8 cellular contexts compared by ENCODE assay signal in the genomic region with DNA sequence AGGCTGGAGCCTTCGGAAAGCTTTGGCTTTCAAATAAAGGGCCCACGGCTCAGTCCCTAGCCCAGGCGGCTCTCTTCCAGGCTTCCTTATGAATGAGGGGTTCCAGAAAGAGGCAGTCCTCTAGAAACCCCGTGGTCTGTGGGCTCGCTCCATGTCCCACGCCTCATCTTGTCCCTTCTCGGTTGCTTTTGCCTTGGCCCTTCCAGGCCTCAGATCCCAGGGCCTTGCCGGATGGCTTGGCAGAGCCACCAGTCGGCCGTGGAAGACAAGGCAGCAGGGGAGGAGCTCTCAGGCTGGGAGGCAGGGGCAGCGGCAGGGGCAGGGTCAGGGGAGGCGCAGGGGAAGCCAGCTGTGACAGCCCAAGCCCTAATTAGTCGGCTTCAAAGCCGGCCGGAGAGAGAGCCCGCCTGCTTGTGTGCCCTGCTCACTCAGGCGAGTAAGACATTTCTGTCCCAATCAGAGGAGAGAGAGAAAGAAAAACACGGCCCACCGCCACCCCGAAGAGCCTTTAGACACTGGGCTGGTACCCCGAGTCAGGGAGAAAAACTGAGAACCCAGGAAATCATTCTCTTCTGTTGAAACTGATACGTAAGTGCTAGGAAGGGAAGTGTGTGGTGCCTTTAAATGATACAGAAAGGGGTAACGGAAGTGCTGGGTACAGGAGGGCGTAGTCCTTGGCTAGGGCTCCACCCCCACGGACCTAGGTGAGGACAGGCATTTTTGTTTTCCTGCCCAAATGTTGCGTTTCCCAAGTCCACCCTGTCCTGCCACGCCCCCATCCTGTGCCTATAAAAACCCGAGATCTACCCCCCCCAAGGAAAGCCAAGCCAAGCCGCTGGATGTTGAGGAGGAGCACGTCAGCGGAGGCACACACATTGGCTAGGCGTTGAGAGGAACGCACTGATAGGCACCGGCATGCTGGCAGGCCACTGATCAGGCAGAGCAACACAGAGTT. TPM values are rescaled to one million over a fixed set of nuclear protein-coding genes. Genes with fewer than 3 reads are reported as not detected.
DNase-seq lines count a peak whose midpoint lies in the region; ATAC-seq, FAIRE-seq and TF ChIP-seq lines count a peak whose summit lies in the region.

No MANE protein-coding gene starts in this region.

- no peaks in the 10 kb centered on the region for H3K4me1 Mint-ChIP-seq in Calu3 (ENCODE audit: low read depth, unreplicated experiment)

- peak overlapping the region; percentile 60 for H2AFZ ChIP-seq in OCI-LY7 (ENCODE audit: low read length)
- no peak overlapping the region for H2AFZ ChIP-seq in trophoblast cell (ENCODE audit: insufficient read depth, low read length, poor library complexity)

- peak; percentile 53 for DNase-seq in GM18507 (ENCODE audit: extremely low spot score, insufficient read length, low read depth)
- DNase-seq in OCI-LY7 (ENCODE audit: low spot score): peak; percentile 82
- DNase-seq in Right ventricle myocardium inferior (ENCODE audit: missing footprints): peak; percentile 76
- DNase-seq in trophoblast cell: no peak
- no peak for DNase-seq in transverse colon
- no peak for DNase-seq in omental fat pad (ENCODE audit: low spot score)
- no peak for DNase-seq in Calu3

- H3K14ac ChIP-seq in trophoblast cell (ENCODE audit: low read length): no peak overlapping the region

- peak overlapping the region; percentile 28 for H4K91ac ChIP-seq in trophoblast cell (ENCODE audit: low read depth, low read length)

- H3K9me3 Mint-ChIP-seq in Calu3 (ENCODE audit: low read depth, unreplicated experiment): no peaks in the 10 kb centered on the region

- TF ChIP-seq EP300 in transverse colon (IDR thresholded peaks at IDR 0.05; ENCODE audit: low read depth): no peak

- no peak overlapping the region for H3K4ac ChIP-seq in trophoblast cell (ENCODE audit: low read depth, low read length)

- TF ChIP-seq CTCF in OCI-LY7 (conservative IDR thresholded peaks at IDR 0.05; ENCODE audit: low read length): no peak
- TF ChIP-seq CTCF in transverse colon (IDR thresholded peaks at IDR 0.05): no peak
- no peak for TF ChIP-seq CTCF in omental fat pad (IDR thresholded peaks at IDR 0.05)
- no peak for TF ChIP-seq CTCF in Calu3 (IDR thresholded peaks at IDR 0.05; ENCODE audit: unreplicated experiment)

- H3K4me1 ChIP-seq in OCI-LY7 (ENCODE audit: insufficient read depth, low read length, poor library complexity, severe bottlenecking): peaks cover 21% of the 10 kb centered on the region
- peaks cover 2 to 6% of the 10 kb centered on the region in 2 experiments for H3K4me1 ChIP-seq in trophoblast cell (ENCODE audit: control insufficient read depth in 1 of 2, insufficient read depth in 2 of 2, low read length in 2 of 2)
- no peaks in the 10 kb centered on the region for H3K4me1 ChIP-seq in transverse colon

- H3K27me3 ChIP-seq in trophoblast cell (ENCODE audit: insufficient read depth, low read length): no peaks in the 10 kb centered on the region
- H3K27me3 ChIP-seq in transverse colon: no peaks in the 10 kb centered on the region

- H2BK120ac ChIP-seq in trophoblast cell (ENCODE audit: insufficient read depth, low read length, poor library complexity): peak overlapping the region; percentile 18

- H2AK5ac ChIP-seq in trophoblast cell (ENCODE audit: low read length): no peak overlapping the region

- FAIRE-seq in GM18507 (lab: Jason Lieb, UNC): peak; percentile 82

- peak overlapping the region; percentile 10 for H4K8ac ChIP-seq in trophoblast cell (ENCODE audit: low read depth, low read length)

- H3K4me2 ChIP-seq in OCI-LY7 (ENCODE audit: low read length) (peak overlapping the region; percentile 68), trophoblast cell (ENCODE audit: low read length) (no peak overlapping the region)

- no peaks in the 10 kb centered on the region for H3K9me3 ChIP-seq in OCI-LY7 (ENCODE audit: low read length)
- H3K9me3 ChIP-seq in trophoblast cell (ENCODE audit: insufficient read depth, low read depth, low read length): no peaks in the 10 kb centered on the region
- H3K9me3 ChIP-seq in transverse colon: no peaks in the 10 kb centered on the region

- no peak for TF ChIP-seq POLR2A in transverse colon (IDR thresholded peaks at IDR 0.05)

- intact Hi-C loops in OCI-LY7 (cut with micrococcal nuclease; ENCODE audit: unreplicated experiment): no loop called here
- intact Hi-C loops in Right ventricle myocardium inferior (cut with DNase I): no loop called here
- intact Hi-C loops in transverse colon (cut with DNase I; ENCODE audit: low total_unique reads): no loop called here
- intact Hi-C loops in Calu3 (cut with micrococcal nuclease; ENCODE audit: unreplicated experiment): no loop called here

- POLR2A ChIA-PET in OCI-LY7 (lab: Charles Lee): interaction anchor here (0.6 kb wide), 1 partner anchor 89 kb away, joined by 3 read pairs; no protein-coding TSS in a partner anchor

- H3K27ac ChIP-seq in OCI-LY7 (ENCODE audit: low read depth, low read length, poor library complexity, severe bottlenecking): peak overlapping the region; percentile 73
- no peak overlapping the region for H3K27ac ChIP-seq in trophoblast cell (ENCODE audit: low read depth, low read length)
- H3K27ac ChIP-seq in transverse colon: no peak overlapping the region

- H3K18ac ChIP-seq in trophoblast cell (ENCODE audit: low read length): no peak overlapping the region

- peak overlapping the region; percentile 4 for H2BK12ac ChIP-seq in trophoblast cell (ENCODE audit: low read length)

- no peaks in the 10 kb centered on the region for H3K79me1 ChIP-seq in trophoblast cell (ENCODE audit: low read length)

- H4K12ac ChIP-seq in trophoblast cell (ENCODE audit: low read depth, low read length): no peak overlapping the region

- BruUV-seq in OCI-LY7 (replicated peaks; lab: Mats Ljungman, UMichigan) (no TSS peak), Calu3 (replicated peaks; lab: Mats Ljungman, UMichigan) (no TSS peak)

- no peaks in the 10 kb centered on the region for H3K36me3 Mint-ChIP-seq in Calu3 (ENCODE audit: insufficient read depth, unreplicated experiment)

- no peak overlapping the region for H3K27ac Mint-ChIP-seq in Calu3 (ENCODE audit: unreplicated experiment)

- CTCF ChIA-PET in OCI-LY7 (lab: Charles Lee; ENCODE audit: unreplicated experiment): interaction anchor here (1.1 kb wide), 1 partner anchor 95 kb away, joined by 3 read pairs; no protein-coding TSS in a partner anchor
- CTCF ChIA-PET in Calu3 (lab: Charles Lee): interaction anchor here (0.5 kb wide), 1 partner anchor 17 kb away, joined by 5 read pairs; no protein-coding TSS in a partner anchor

- peak overlapping the region; percentile 51 for H3K4me3 ChIP-seq in OCI-LY7 (ENCODE audit: low read depth, low read length, poor library complexity, severe bottlenecking)
- no peak overlapping the region for H3K4me3 ChIP-seq in trophoblast cell (ENCODE audit: low read depth, low read length)
- H3K4me3 ChIP-seq in transverse colon: no peak overlapping the region

- H3K9ac ChIP-seq in trophoblast cell (ENCODE audit: low read length): no peak overlapping the region

- ATAC-seq in Right ventricle myocardium inferior: peak; percentile 78
- no peak for ATAC-seq in GM21737 (IDR thresholded peaks at IDR 0.05; ENCODE audit: unreplicated experiment)
- no peak for ATAC-seq in omental fat pad (ENCODE audit: low FRiP score)

- H3K36me3 ChIP-seq in OCI-LY7 (ENCODE audit: insufficient read depth, low read length): no peaks in the 10 kb centered on the region
- H3K36me3 ChIP-seq in trophoblast cell (ENCODE audit: control insufficient read depth in 1 of 2, insufficient read depth in 2 of 2, low read length in 2 of 2): no peaks in the 10 kb centered on the region
- no peaks in the 10 kb centered on the region for H3K36me3 ChIP-seq in transverse colon

- no peaks in the 10 kb centered on the region for H3K9me2 ChIP-seq in OCI-LY7 (ENCODE audit: insufficient read depth, low read length)

- WGBS in trophoblast cell (ENCODE audit: extremely low coverage, insufficient coverage, insufficient read length): no CpG with 5 or more reads among the region's 34 CpGs
- 13 to 73% methylated on average over 6 to 34 of the region's 34 CpGs for WGBS in transverse colon (ENCODE audit: low coverage in 1 of 2), 2 donors

- H2BK5ac ChIP-seq in trophoblast cell (ENCODE audit: low read depth, low read length, poor library complexity): no peak overlapping the region

- H3K27me3 Mint-ChIP-seq in Calu3 (ENCODE audit: unreplicated experiment): peaks cover 14% of the 10 kb centered on the region

- H3K4me3 Mint-ChIP-seq in Calu3 (ENCODE audit: low read depth, unreplicated experiment): no peak overlapping the region

- no peak overlapping the region for H3K23ac ChIP-seq in trophoblast cell (ENCODE audit: low read length)

- H3K79me2 ChIP-seq in OCI-LY7 (ENCODE audit: insufficient read depth, low read depth, low read length) (no peaks in the 10 kb centered on the region), trophoblast cell (ENCODE audit: control insufficient read depth, insufficient read depth, low read length, poor library complexity) (no peaks in the 10 kb centered on the region)

- in situ Hi-C loops in transverse colon (cut with MboI; ENCODE audit: low pct_ligation_motif_present in 1 of 4, low pct_unique_long_range_greater_than_20kb in 1 of 4, low sequenced_read_pairs in 3 of 4): loop anchor here in 3 of 4 donors (25.0 kb wide), 1 partner anchor 91 kb away; no protein-coding TSS in a partner anchor

- H4K20me1 ChIP-seq in OCI-LY7 (ENCODE audit: insufficient read depth, low read length): no peaks in the 10 kb centered on the region

RNA-seq across cellular contexts. Expression of a gene that starts 27.8 kb away (rescaled TPM):
- 0.03 and 0.41 TPM in 2 replicates for total RNA-seq in OCI-LY7 (2014; rRNA removed; shearing (Covaris generic))
- total RNA-seq in OCI-LY7 (2022): 5.1 and 5.5 TPM in 2 replicates
- total RNA-seq in Right ventricle myocardium inferior: 0.11 TPM
- polyA plus RNA-seq in trophoblast cell (2013): 0.14 and 0.29 TPM in 2 replicates
- not detected for total RNA-seq in transverse colon
- not detected for total RNA-seq in omental fat pad
- total RNA-seq in Calu3 (2022): 3.5 and 4.7 TPM in 2 replicates

Comparison
In these comparisons a context has a peak if more than half of its experiments do, and no peak if none do; other contexts are left out.
1. DNase-seq: peak in GM18507 (single experiment), OCI-LY7 (single experiment) and Right ventricle myocardium inferior (single experiment); none in trophoblast cell (0 of 2), transverse colon (single experiment), omental fat pad (single experiment) and Calu3 (single experiment).